Comparison of ENCODE assay signal across 12 cellular contexts in genomic region chr4:91502365-91502764, GRCh38.
DNase-seq lines count a peak whose midpoint lies in the region; ATAC-seq, FAIRE-seq and TF ChIP-seq lines count a peak whose summit lies in the region.
"Had no signal": no experiment of that assay in that cellular context is flagged by ENCODE, and none has a peak within 500 bp of the region (broad histone marks: within the 10 kb centered on the region; RNA-seq: fewer than 3 reads in every experiment).

No MANE protein-coding gene starts in this region.

- no peaks in the 10 kb centered on the region for H3K4me1 Mint-ChIP-seq in WTC11
- H3K4me1 Mint-ChIP-seq in T-helper 2 cell treated with Interferon-gamma antibody and Interleukin-4, amounts not matched to agents 5 μg/mL and 100 μg/mL, for 36 hours (ENCODE audit: low read depth): no peaks in the 10 kb centered on the region

- H3K9me3 Mint-ChIP-seq in WTC11: peaks cover 7% of the 10 kb centered on the region
- H3K9me3 Mint-ChIP-seq in T-helper 2 cell treated with Interferon-gamma antibody and Interleukin-4, amounts not matched to agents 5 μg/mL and 100 μg/mL, for 36 hours: peaks cover 15% of the 10 kb centered on the region

- H3K36me3 Mint-ChIP-seq in WTC11: no peaks in the 10 kb centered on the region
- no peaks in the 10 kb centered on the region for H3K36me3 Mint-ChIP-seq in T-helper 2 cell treated with Interferon-gamma antibody and Interleukin-4, amounts not matched to agents 5 μg/mL and 100 μg/mL, for 36 hours (ENCODE audit: low read depth)

- DNase-seq in HPDE6-E6E7 (ENCODE audit: extremely low spot score): peak; percentile 4
- DNase-seq in WTC11 (ENCODE audit: low spot score): no peak
- peak; percentile 12 for DNase-seq in kidney glomerular epithelial cell (lab: John Stamatoyannopoulos, UW)
- no peak for DNase-seq in T-helper 2 cell treated with Interferon-gamma antibody and Interleukin-4, amounts not matched to agents 5 μg/mL and 100 μg/mL, for 36 hours (ENCODE audit: low spot score)
- DNase-seq: activated CD8-positive, alpha-beta memory T cell treated with anti-CD3 and anti-CD28 coated beads, Interleukin-2, amount 50 U/mL, for 4 hours; brain microvascular endothelial cell; DMS79 treated with DMSO at 0.1 percent for 48 hours; psoas muscle; substantia nigra had no signal

- ATAC-seq in WTC11 (peak; percentile 65), HG02981 (IDR thresholded peaks at IDR 0.05; ENCODE audit: unreplicated experiment) (no peak), GM21447 (IDR thresholded peaks at IDR 0.05; ENCODE audit: unreplicated experiment) (no peak)
- ATAC-seq: psoas muscle had no signal

- TF ChIP-seq CTCF in WTC11 (IDR thresholded peaks at IDR 0.05): 0 out of 2 replicates have a peak, but pooled peaks have one; percentile 20

- peak; percentile 60 for FAIRE-seq in G401.6 (lab: Jason Lieb, UNC)

- POLR2A ChIA-PET in WTC11 (lab: Charles Lee): no interaction called here

- H3K27ac Mint-ChIP-seq in WTC11: no peak overlapping the region
- no peak overlapping the region for H3K27ac Mint-ChIP-seq in T-helper 2 cell treated with Interferon-gamma antibody and Interleukin-4, amounts not matched to agents 5 μg/mL and 100 μg/mL, for 36 hours

- CTCF ChIA-PET in WTC11 (lab: Charles Lee): no interaction called here

- H3K27me3 Mint-ChIP-seq in WTC11 (ENCODE audit: low read depth): no peaks in the 10 kb centered on the region
- H3K27me3 Mint-ChIP-seq in T-helper 2 cell treated with Interferon-gamma antibody and Interleukin-4, amounts not matched to agents 5 μg/mL and 100 μg/mL, for 36 hours (ENCODE audit: low read depth): no peaks in the 10 kb centered on the region

- no peak overlapping the region for H3K4me3 Mint-ChIP-seq in WTC11
- H3K4me3 Mint-ChIP-seq in T-helper 2 cell treated with Interferon-gamma antibody and Interleukin-4, amounts not matched to agents 5 μg/mL and 100 μg/mL, for 36 hours: no peak overlapping the region

TF ChIP-seq in WTC11, 78 proteins besides CTCF, POLR2A, EP300 and RAD21:
- TF ChIP-seq ATF6 (CRISPR knock-in tag; IDR thresholded peaks at IDR 0.05) (no peak), RORB (CRISPR knock-in tag; IDR thresholded peaks at IDR 0.05) (no peak), NR1H2 (CRISPR knock-in tag; IDR thresholded peaks at IDR 0.05) (no peak), E2F5 (CRISPR knock-in tag; IDR thresholded peaks at IDR 0.05) (no peak), IRF1 (CRISPR knock-in tag; IDR thresholded peaks at IDR 0.05) (no peak), NFATC4 (CRISPR knock-in tag; IDR thresholded peaks at IDR 0.05) (no peak), PREB (CRISPR knock-in tag; IDR thresholded peaks at IDR 0.05; ENCODE audit: borderline replicate concordance) (no peak), ZNF396 (CRISPR knock-in tag; IDR thresholded peaks at IDR 0.05; ENCODE audit: borderline replicate concordance) (no peak), FOXP1 (CRISPR knock-in tag; IDR thresholded peaks at IDR 0.05; ENCODE audit: borderline replicate concordance) (no peak), AFF4 (CRISPR knock-in tag; IDR thresholded peaks at IDR 0.05; ENCODE audit: borderline replicate concordance) (no peak)
TF ChIP-seq in WTC11: peak in this region for 0.

Comparison
In these comparisons a context has a peak if more than half of its experiments do, and no peak if none do; other contexts are left out.
1. DNase-seq: peak in HPDE6-E6E7 (single experiment) and kidney glomerular epithelial cell (single experiment); none in WTC11 (single experiment) and T-helper 2 cell treated with Interferon-gamma antibody and Interleukin-4, amounts not matched to agents 5 μg/mL and 100 μg/mL, for 36 hours (single experiment).